25 cellular contexts compared by ENCODE assay signal in genomic region chr4:99221980-99222379, GRCh38. TPM values are rescaled to one million over a fixed set of nuclear protein-coding genes. Genes with fewer than 3 reads are reported as not detected.
DNase-seq lines count a peak whose midpoint lies in the region; ATAC-seq and TF ChIP-seq lines count a peak whose summit lies in the region.
"Had no signal": no experiment of that assay in that cellular context is flagged by ENCODE, and none has a peak within 500 bp of the region (broad histone marks: within the 10 kb centered on the region; RNA-seq: fewer than 3 reads in every experiment).

No MANE protein-coding gene starts in this region.

- no peaks in the 10 kb centered on the region for H3K4me1 Mint-ChIP-seq in T-helper 2 cell treated with Interferon-gamma antibody and Interleukin-4, amounts not matched to agents 5 μg/mL and 100 μg/mL, for 36 hours (ENCODE audit: low read depth)

- intact Hi-C loops in mucosa of descending colon (cut with DNase I, micrococcal nuclease), result no loop called here

- CTCF ChIA-PET in BJ (lab: Yijun Ruan, JAX), result interaction anchor here (0.7 to 0.9 kb wide), 2 partner anchors 17 to 155 kb away, joined by 3 read pairs; no protein-coding TSS in a partner anchor

- no peaks in the 10 kb centered on the region for H3K27me3 Mint-ChIP-seq in T-helper 2 cell treated with Interferon-gamma antibody and Interleukin-4, amounts not matched to agents 5 μg/mL and 100 μg/mL, for 36 hours (ENCODE audit: low read depth)

- no peaks in the 10 kb centered on the region for H3K27me3 ChIP-seq in BJ (ENCODE audit: control insufficient read depth, insufficient read depth, low read length)
- no peaks in the 10 kb centered on the region for H3K27me3 ChIP-seq in adipocyte (replicated peaks; ENCODE audit: control insufficient read depth, insufficient read depth, low read length)
- H3K27me3 ChIP-seq: breast epithelium, gastrocnemius medialis, uterus had no signal

- POLR2A ChIA-PET in BJ (lab: Charles Lee), result no interaction called here

- H3K36me3 Mint-ChIP-seq in T-helper 2 cell treated with Interferon-gamma antibody and Interleukin-4, amounts not matched to agents 5 μg/mL and 100 μg/mL, for 36 hours (ENCODE audit: low read depth), result no peaks in the 10 kb centered on the region

- H3K9me3 Mint-ChIP-seq in T-helper 2 cell treated with Interferon-gamma antibody and Interleukin-4, amounts not matched to agents 5 μg/mL and 100 μg/mL, for 36 hours, result peaks cover 6% of the 10 kb centered on the region
- H3K9me3 Mint-ChIP-seq: activated T-helper 2 cell treated with anti-CD3 and anti-CD28 coated beads, Interferon-gamma antibody, Interleukin-2, Interleukin-4, amounts not matched to agents 10 μg/mL and 5 μg/mL and 100 μg/mL, durations not matched to agents 14 hours and 24 hours and 36 hours had no signal

- H3K9ac ChIP-seq in adipocyte (ENCODE audit: low read length), result peak overlapping the region; percentile 62

- H3K36me3 ChIP-seq in BJ (ENCODE audit: control insufficient read depth, insufficient read depth, low read length), result no peaks in the 10 kb centered on the region
- H3K36me3 ChIP-seq in adipocyte (ENCODE audit: control insufficient read depth, insufficient read depth, low read length, severe bottlenecking), result no peaks in the 10 kb centered on the region
- H3K36me3 ChIP-seq in mucosa of descending colon (ENCODE audit: low read depth), result no peaks in the 10 kb centered on the region
- H3K36me3 ChIP-seq: breast epithelium, gastrocnemius medialis, uterus had no signal

- ATAC-seq in mucosa of descending colon (peak; percentile 75), HG03565 (IDR thresholded peaks at IDR 0.05; ENCODE audit: unreplicated experiment) (no peak)
- ATAC-seq: A549, gastrocnemius medialis, left cardiac atrium had no signal

- H3K27ac Mint-ChIP-seq in T-helper 2 cell treated with Interferon-gamma antibody and Interleukin-4, amounts not matched to agents 5 μg/mL and 100 μg/mL, for 36 hours, result no peak overlapping the region
- H3K27ac Mint-ChIP-seq: activated T-helper 2 cell treated with anti-CD3 and anti-CD28 coated beads, Interferon-gamma antibody, Interleukin-2, Interleukin-4, amounts not matched to agents 10 μg/mL and 5 μg/mL and 100 μg/mL, durations not matched to agents 14 hours and 24 hours and 36 hours had no signal

- no peaks in the 10 kb centered on the region for H3K9me3 ChIP-seq in adipocyte (ENCODE audit: control insufficient read depth, low read length)
- H3K9me3 ChIP-seq in mucosa of descending colon, result no peaks in the 10 kb centered on the region
- H3K9me3 ChIP-seq: A549, breast epithelium, gastrocnemius medialis, uterus had no signal

- H3K4me3 ChIP-seq in BJ (ENCODE audit: low read depth, low read length) (no peak overlapping the region), adipocyte (ENCODE audit: low read length) (no peak overlapping the region), fibroblast of villous mesenchyme (ENCODE audit: low read depth, low read length) (no peak overlapping the region), mucosa of descending colon (no peak overlapping the region)
- H3K4me3 ChIP-seq: A549, breast epithelium, gastrocnemius medialis, uterus had no signal

- H3K4me1 ChIP-seq in adipocyte (ENCODE audit: control insufficient read depth, insufficient read depth, low read length), result peaks cover 11% of the 10 kb centered on the region
- H3K4me1 ChIP-seq in mucosa of descending colon (ENCODE audit: low read depth), result peaks cover 4% of the 10 kb centered on the region
- H3K4me1 ChIP-seq: A549, breast epithelium, gastrocnemius medialis, uterus had no signal

- H3K4me3 Mint-ChIP-seq in T-helper 2 cell treated with Interferon-gamma antibody and Interleukin-4, amounts not matched to agents 5 μg/mL and 100 μg/mL, for 36 hours, result no peak overlapping the region

- DNase-seq in BJ (ENCODE audit: low read depth) (peak; percentile 16), adipocyte (ENCODE audit: low read depth) (peak; percentile 80), fibroblast of villous mesenchyme (ENCODE audit: low read depth) (peak; percentile 49), mucosa of descending colon (no peak), midbrain (lab: John Stamatoyannopoulos, UW) (no peak), NCI-H526 (lab: John Stamatoyannopoulos, UW) (no peak)
- no peak for DNase-seq in T-helper 2 cell treated with Interferon-gamma antibody and Interleukin-4, amounts not matched to agents 5 μg/mL and 100 μg/mL, for 36 hours (ENCODE audit: low spot score)
- DNase-seq: activated CD4-positive, alpha-beta T cell treated with anti-CD3 and anti-CD28 coated beads for 48 hours; C1 segment of cervical spinal cord; dermis blood vessel endothelial cell; gastrocnemius medialis; left cardiac atrium; MM.1S; NCI-H146; NCI-H82; retina; SHP77; stimulated activated CD4-positive, alpha-beta T cell treated with anti-CD3 and anti-CD28 coated beads, Interleukin-15, amount 100 ng/mL, for 24 hours; substantia nigra; T-helper 1 cell; uterus had no signal

- TF ChIP-seq CTCF in BJ (IDR thresholded peaks at IDR 0.05; ENCODE audit: insufficient read depth, low read depth, low read length) (no peak), fibroblast of villous mesenchyme (IDR thresholded peaks at IDR 0.05; ENCODE audit: insufficient read depth, low read depth, low read length) (no peak), mucosa of descending colon (IDR thresholded peaks at IDR 0.05) (no peak)

RNA-seq across cellular contexts. Expression of gene ADH6, which starts 2.9 kb away (rescaled TPM):
- polyA plus RNA-seq in BJ (2011; rRNA removed), result 0.02 and 0.05 TPM in 2 replicates
- not detected in 2 replicates for polyA minus RNA-seq in BJ (2011; rRNA and poly(A)+ RNA removed)
- under 0.01 TPM in 1 of 2 replicates, not detected in the other for total RNA-seq in fibroblast of villous mesenchyme
- total RNA-seq in mucosa of descending colon, result 10 to 100 TPM in 2 of 3 donors, 1 to 10 TPM in 1; 6.2 to 18.6 (median 16.6) TPM
- total RNA-seq: activated T-helper 2 cell treated with anti-CD3 and anti-CD28 coated beads, Interferon-gamma antibody, Interleukin-2, Interleukin-4, amounts not matched to agents 10 μg/mL and 5 μg/mL and 100 μg/mL, durations not matched to agents 14 hours and 24 hours and 36 hours; breast epithelium; dermis blood vessel endothelial cell; left cardiac atrium had no signal

Comparison
In these comparisons a context has a peak if more than half of its experiments do, and no peak if none do; other contexts are left out.
1. DNase-seq: peak in BJ (single experiment), adipocyte (single experiment) and fibroblast of villous mesenchyme (single experiment); none in mucosa of descending colon (0 of 3), midbrain (single experiment), NCI-H526 (0 of 2) and T-helper 2 cell treated with Interferon-gamma antibody and Interleukin-4, amounts not matched to agents 5 μg/mL and 100 μg/mL, for 36 hours (single experiment).